In genomic region chr10:62083413-62083794, GRCh38 we compare ENCODE assay signal across 8 cellular contexts.
DNase-seq lines count a peak whose midpoint lies in the region; ATAC-seq, FAIRE-seq and TF ChIP-seq lines count a peak whose summit lies in the region.

No MANE protein-coding gene starts in this region.

- H3K27ac Mint-ChIP-seq in astrocyte (ENCODE audit: unreplicated experiment) (peak overlapping the region; percentile 51), type B pancreatic cell (peak overlapping the region; percentile 79)

- H3K36me3 Mint-ChIP-seq in astrocyte (ENCODE audit: low read depth, unreplicated experiment), result peaks cover 26% of the 10 kb centered on the region
- peaks cover 21% of the 10 kb centered on the region for H3K36me3 Mint-ChIP-seq in type B pancreatic cell

- DNase-seq in A673 (ENCODE audit: low spot score), result peak; percentile 79
- peak; percentile 36 for DNase-seq in astrocyte (ENCODE audit: low read depth)
- DNase-seq in left lung, result no peak
- no peak for DNase-seq in type B pancreatic cell (ENCODE audit: extremely low spot score, unreplicated experiment)
- no peak for DNase-seq in T1000 (lab: John Stamatoyannopoulos, UW)
- DNase-seq in BE2C, result no peak
- no peak for DNase-seq in NCI-H345 treated with DMSO at 0.1 percent for 48 hours (lab: John Stamatoyannopoulos, UW; ENCODE audit: unreplicated experiment)

- peak overlapping the region; percentile 95 for H3K27ac ChIP-seq in A673 (ENCODE audit: low read depth, low read length, poor library complexity, severe bottlenecking)
- peak overlapping the region; percentile 80 for H3K27ac ChIP-seq in astrocyte (ENCODE audit: low read depth, low read length)
- peak overlapping the region; percentile 76 to 79 for H3K27ac ChIP-seq in left lung

- H3K4me1 Mint-ChIP-seq in astrocyte (ENCODE audit: low read depth, unreplicated experiment) (peaks cover 44% of the 10 kb centered on the region), type B pancreatic cell (ENCODE audit: unreplicated experiment) (peaks cover 39% of the 10 kb centered on the region)

- peaks cover 11% of the 10 kb centered on the region for H4K20me1 ChIP-seq in astrocyte (ENCODE audit: insufficient read depth, low read length)

- no peak overlapping the region for H3K4me3 Mint-ChIP-seq in astrocyte (ENCODE audit: unreplicated experiment)
- peak overlapping the region; percentile 6 for H3K4me3 Mint-ChIP-seq in type B pancreatic cell

- intact Hi-C loops in A673 (cut with micrococcal nuclease; ENCODE audit: unreplicated experiment) (loop anchor here (2.0 kb wide), 3 partner anchors 35 to 181 kb away; no protein-coding TSS in a partner anchor), left lung (cut with DNase I) (no loop called here)

- H3K79me2 ChIP-seq in astrocyte (ENCODE audit: insufficient read depth, low read length), result peaks cover 74% of the 10 kb centered on the region

- peak; percentile 4 for ATAC-seq in HG03342 (IDR thresholded peaks at IDR 0.05; ENCODE audit: unreplicated experiment)
- ATAC-seq in left lung, result peak; percentile 67

- no peak for FAIRE-seq in astrocyte (lab: Jason Lieb, UNC)

- peak overlapping the region; percentile 62 for H3K9ac ChIP-seq in astrocyte (ENCODE audit: low read length)

- POLR2A ChIA-PET in A673 (lab: Charles Lee; ENCODE audit: low non-redundant PET), result no interaction called here

- TF ChIP-seq CTCF in A673 (conservative IDR thresholded peaks at IDR 0.05; ENCODE audit: low read depth, low read length), result no peak
- TF ChIP-seq CTCF in astrocyte (IDR thresholded peaks at IDR 0.05; ENCODE audit: insufficient read depth, low read depth, low read length), result no peak
- TF ChIP-seq CTCF in left lung (IDR thresholded peaks at IDR 0.05), result no peak
- TF ChIP-seq CTCF in type B pancreatic cell (conservative IDR thresholded peaks at IDR 0.05), result no peak
- TF ChIP-seq CTCF in BE2C (IDR thresholded peaks at IDR 0.05; ENCODE audit: low read depth, low read length), result no peak

- H3K4me3 ChIP-seq in A673 (ENCODE audit: low read depth, low read length, poor library complexity, severe bottlenecking) (peak overlapping the region; percentile 10), astrocyte (ENCODE audit: insufficient read depth, low read depth, low read length) (no peak overlapping the region), left lung (no peak overlapping the region), BE2C (ENCODE audit: low read depth, low read length) (no peak overlapping the region)

- H2AFZ ChIP-seq in astrocyte (ENCODE audit: low read depth, low read length), result no peak overlapping the region

- CTCF ChIA-PET in A673 (lab: Charles Lee), result no interaction called here

- BruUV-seq in A673 (replicated peaks; lab: Mats Ljungman, UMichigan), result no TSS peak

- H3K4me1 ChIP-seq in A673 (ENCODE audit: insufficient read depth, low read length, poor library complexity, severe bottlenecking), result peaks cover 62% of the 10 kb centered on the region
- H3K4me1 ChIP-seq in astrocyte (ENCODE audit: insufficient read depth, low read length), result peaks cover 34% of the 10 kb centered on the region
- H3K4me1 ChIP-seq in left lung, result peaks cover 28 to 38% of the 10 kb centered on the region in 2 donors
- H3K4me1 ChIP-seq in BE2C, result peaks cover 26% of the 10 kb centered on the region

- H3K27me3 ChIP-seq in A673 (replicated peaks; ENCODE audit: insufficient read depth, low read depth, low read length, poor library complexity), result no peaks in the 10 kb centered on the region
- no peaks in the 10 kb centered on the region for H3K27me3 ChIP-seq in astrocyte (ENCODE audit: insufficient read depth, low read length)
- no peaks in the 10 kb centered on the region for H3K27me3 ChIP-seq in left lung
- H3K27me3 ChIP-seq in BE2C, result no peaks in the 10 kb centered on the region

- H3K27me3 Mint-ChIP-seq in astrocyte (ENCODE audit: low read depth, unreplicated experiment) (no peaks in the 10 kb centered on the region), type B pancreatic cell (no peaks in the 10 kb centered on the region)

- H3K9me3 ChIP-seq in A673 (ENCODE audit: low read depth, low read length, poor library complexity, severe bottlenecking) (no peaks in the 10 kb centered on the region), astrocyte (ENCODE audit: insufficient read depth, low read depth, low read length) (no peaks in the 10 kb centered on the region), left lung (no peaks in the 10 kb centered on the region), BE2C (no peaks in the 10 kb centered on the region)

- H3K9me3 Mint-ChIP-seq in astrocyte (ENCODE audit: unreplicated experiment) (no peaks in the 10 kb centered on the region), type B pancreatic cell (no peaks in the 10 kb centered on the region)

- H3K36me3 ChIP-seq in A673 (ENCODE audit: insufficient read depth, low read length, poor library complexity, severe bottlenecking) (peaks cover 23% of the 10 kb centered on the region), astrocyte (ENCODE audit: insufficient read depth, low read length) (peaks cover 25% of the 10 kb centered on the region), left lung (peaks cover 0 to 24% of the 10 kb centered on the region in 2 donors), BE2C (peaks cover 4% of the 10 kb centered on the region; the same call in 1 of the 2 replicates)

- H3K4me2 ChIP-seq in astrocyte (ENCODE audit: low read length), result peak overlapping the region; percentile 59

Comparison
In these comparisons a context has a peak if more than half of its experiments do, and no peak if none do; other contexts are left out.
1. DNase-seq: peak in A673 (single experiment) and astrocyte (single experiment); none in left lung (0 of 2), type B pancreatic cell (single experiment), T1000 (single experiment), BE2C (single experiment) and NCI-H345 treated with DMSO at 0.1 percent for 48 hours (single experiment).
2. Peak in every context shown above with its lines, with median percentiles within 50 percentile points of each other: H3K27ac ChIP-seq.